ENCODE assay signal across 10 cellular contexts in genomic region chr10:123391275-123392028, GRCh38.
DNase-seq lines count a peak whose midpoint lies in the region; ATAC-seq and TF ChIP-seq lines count a peak whose summit lies in the region.
"Had no signal": no experiment of that assay in that cellular context is flagged by ENCODE, and none has a peak within 500 bp of the region (broad histone marks: within the 10 kb centered on the region; RNA-seq: fewer than 3 reads in every experiment).

No MANE protein-coding gene starts in this region.

- no peaks in the 10 kb centered on the region for H3K27me3 ChIP-seq in colonic mucosa
- H3K27me3 ChIP-seq: stomach had no signal

- no peak overlapping the region for H3K27ac ChIP-seq in colonic mucosa
- H3K27ac ChIP-seq: stomach had no signal

- no peaks in the 10 kb centered on the region for H3K4me1 Mint-ChIP-seq in stimulated activated memory B cell treated with anti-CD40 and anti-IgM and Interleukin-4, amounts not matched to agents 10 μg/mL and 1 μg/mL and 100 μg/mL, for 72 hours
- no peaks in the 10 kb centered on the region for H3K4me1 Mint-ChIP-seq in progenitor cell of endocrine pancreas (ENCODE audit: low read depth)

- no peak overlapping the region for H3K4me3 ChIP-seq in colonic mucosa
- H3K4me3 ChIP-seq: stomach had no signal

- no peaks in the 10 kb centered on the region for H3K36me3 ChIP-seq in colonic mucosa
- H3K36me3 ChIP-seq: stomach had no signal

- no peak for DNase-seq in colonic mucosa
- no peak for DNase-seq in progenitor cell of endocrine pancreas (ENCODE audit: low spot score, unreplicated experiment)
- no peak for DNase-seq in SIG-M5 treated with dmso at 0.1 percent for 504 hours (lab: John Stamatoyannopoulos, UW; ENCODE audit: unreplicated experiment)
- DNase-seq: DMS 273 treated with DMSO at 0.1 percent for 48 hours, stomach, T-helper 2 cell had no signal

- no peaks in the 10 kb centered on the region for H3K9me3 ChIP-seq in colonic mucosa

- H3K36me3 Mint-ChIP-seq in stimulated activated memory B cell treated with anti-CD40 and anti-IgM and Interleukin-4, amounts not matched to agents 10 μg/mL and 1 μg/mL and 100 μg/mL, for 72 hours: peaks cover 14% of the 10 kb centered on the region
- peaks cover 2% of the 10 kb centered on the region for H3K36me3 Mint-ChIP-seq in progenitor cell of endocrine pancreas (ENCODE audit: insufficient read depth)

- no peaks in the 10 kb centered on the region for H3K4me1 ChIP-seq in colonic mucosa
- H3K4me1 ChIP-seq: stomach had no signal

- ATAC-seq in GM19023 (IDR thresholded peaks at IDR 0.05; ENCODE audit: unreplicated experiment): peak; percentile 37
- ATAC-seq in GM21737 (IDR thresholded peaks at IDR 0.05; ENCODE audit: unreplicated experiment): peak; percentile 15
- ATAC-seq in HG03196 (IDR thresholded peaks at IDR 0.05; ENCODE audit: unreplicated experiment): peak; percentile 25
- peak; percentile 69 for ATAC-seq in stimulated activated memory B cell treated with anti-CD40 and anti-IgM and Interleukin-4, amounts not matched to agents 10 μg/mL and 1 μg/mL and 100 μg/mL, for 72 hours

- intact Hi-C loops in colonic mucosa (cut with DNase I): no loop called here

- H3K27me3 Mint-ChIP-seq in stimulated activated memory B cell treated with anti-CD40 and anti-IgM and Interleukin-4, amounts not matched to agents 10 μg/mL and 1 μg/mL and 100 μg/mL, for 72 hours: no peaks in the 10 kb centered on the region
- no peaks in the 10 kb centered on the region for H3K27me3 Mint-ChIP-seq in progenitor cell of endocrine pancreas

- H3K4me3 Mint-ChIP-seq in stimulated activated memory B cell treated with anti-CD40 and anti-IgM and Interleukin-4, amounts not matched to agents 10 μg/mL and 1 μg/mL and 100 μg/mL, for 72 hours: peak overlapping the region; percentile 29
- no peak overlapping the region for H3K4me3 Mint-ChIP-seq in progenitor cell of endocrine pancreas (ENCODE audit: low read depth)

- peaks cover 7% of the 10 kb centered on the region for H3K9me3 Mint-ChIP-seq in stimulated activated memory B cell treated with anti-CD40 and anti-IgM and Interleukin-4, amounts not matched to agents 10 μg/mL and 1 μg/mL and 100 μg/mL, for 72 hours
- H3K9me3 Mint-ChIP-seq in progenitor cell of endocrine pancreas (ENCODE audit: low read depth): peaks cover 14% of the 10 kb centered on the region

- TF ChIP-seq CTCF in colonic mucosa (IDR thresholded peaks at IDR 0.05) (no peak), progenitor cell of endocrine pancreas (IDR thresholded peaks at IDR 0.05; ENCODE audit: unreplicated experiment) (no peak)

- no peak overlapping the region for H3K27ac Mint-ChIP-seq in stimulated activated memory B cell treated with anti-CD40 and anti-IgM and Interleukin-4, amounts not matched to agents 10 μg/mL and 1 μg/mL and 100 μg/mL, for 72 hours
- H3K27ac Mint-ChIP-seq in progenitor cell of endocrine pancreas: no peak overlapping the region

- no peak overlapping the region for H3K9ac ChIP-seq in colonic mucosa (ENCODE audit: low read depth in 2 of 2, low read length in 2 of 2)

Comparison
In these comparisons a context has a peak if more than half of its experiments do, and no peak if none do; other contexts are left out.
1. ATAC-seq: peak in every context shown above with its lines; median percentile 69 in stimulated activated memory B cell treated with anti-CD40 and anti-IgM and Interleukin-4, amounts not matched to agents 10 μg/mL and 1 μg/mL and 100 μg/mL, for 72 hours; 37 in GM19023; 25 in HG03196; 15 in GM21737.